Comparison of ENCODE assay signal across 8 cellular contexts in the genomic region with DNA sequence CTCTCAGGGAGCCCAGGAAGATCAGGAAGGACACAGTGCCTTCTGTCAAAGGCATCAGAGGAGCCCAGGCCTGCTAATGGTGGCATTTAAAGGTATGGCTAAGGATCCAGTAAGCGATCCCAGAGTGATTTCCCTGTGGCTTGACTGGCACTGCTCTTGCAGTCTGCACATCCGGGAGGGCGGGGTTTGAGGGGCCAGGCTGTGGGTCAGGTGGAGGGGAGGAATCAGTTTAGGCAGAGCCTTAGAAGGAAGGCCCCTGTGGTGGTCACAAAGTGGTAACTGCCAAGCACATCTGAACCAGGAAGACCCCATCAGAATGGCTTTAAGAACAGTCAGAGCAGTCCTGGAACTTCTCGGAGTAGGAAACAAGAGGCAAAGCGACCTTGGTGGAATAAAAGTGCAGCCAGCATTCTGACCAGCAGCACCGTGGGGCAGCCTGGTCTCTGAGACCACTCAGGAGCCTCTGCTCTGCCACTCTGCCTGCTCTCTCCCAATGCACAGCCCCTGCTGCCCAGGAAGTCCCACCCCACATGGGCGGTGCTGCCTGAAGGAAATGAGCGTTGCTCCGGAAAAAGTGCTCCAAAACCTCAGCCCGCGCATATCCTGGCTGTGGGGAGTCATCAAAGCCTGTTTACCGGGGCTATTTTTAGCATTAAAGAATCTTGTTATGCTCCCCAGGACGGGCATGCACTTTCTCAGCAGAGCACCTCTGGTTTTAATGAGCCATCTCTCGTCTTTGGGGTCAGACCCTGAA. TPM values are rescaled to one million over a fixed set of nuclear protein-coding genes. Genes with fewer than 3 reads are reported as not detected.
DNase-seq lines count a peak whose midpoint lies in the region; ATAC-seq and TF ChIP-seq lines count a peak whose summit lies in the region.

No MANE protein-coding gene starts in this region.

- peak overlapping the region; percentile 86 to 96 (median 92) for H3K27ac Mint-ChIP-seq in CD4-positive, alpha-beta memory T cell
- no peak overlapping the region for H3K27ac Mint-ChIP-seq in type B pancreatic cell

- H3K27me3 ChIP-seq in CD4-positive, alpha-beta memory T cell (ENCODE audit: insufficient read depth, low read length), result no peaks in the 10 kb centered on the region
- H3K27me3 ChIP-seq in esophagus (ENCODE audit: control insufficient read depth in 1 of 2, insufficient read depth in 2 of 2, low read length in 2 of 2), result no peaks in the 10 kb centered on the region

- peak; percentile 74 to 82 (median 77) for DNase-seq in CD4-positive, alpha-beta memory T cell
- DNase-seq in activated CD8-positive, alpha-beta memory T cell treated with anti-CD3 and anti-CD28 coated beads for 4 hours (ENCODE audit: low read depth in 2 of 2), result peak; percentile 18 to 28
- DNase-seq in stimulated activated CD4-positive, alpha-beta T cell treated with anti-CD3 and anti-CD28 coated beads, Interleukin-1b, Interleukin-23, amount 100 ng/mL, for 1 hour (ENCODE audit: low read depth in 2 of 2), result peak; percentile 11 to 19
- DNase-seq in D341Med (ENCODE audit: low spot score) (no peak), type B pancreatic cell (ENCODE audit: extremely low spot score, unreplicated experiment) (no peak), hippocampal formation (lab: John Stamatoyannopoulos, UW) (no peak)

- peak overlapping the region; percentile 27 for H3K27ac ChIP-seq in CD4-positive, alpha-beta memory T cell (ENCODE audit: low read depth, low read length)
- H3K27ac ChIP-seq in esophagus (ENCODE audit: low read depth in 2 of 2, low read length in 1 of 2), result peak overlapping the region; percentile 11 to 17

- POLR2A ChIA-PET in CD4-positive, alpha-beta memory T cell (lab: Charles Lee; ENCODE audit: partially characterized antibody), result interaction anchor here (1.4 to 2.1 kb wide), 2 partner anchors 47 to 54 kb away, joined by 5 read pairs; a partner anchor contains a TSS

- H3K36me3 ChIP-seq in CD4-positive, alpha-beta memory T cell (ENCODE audit: insufficient read depth, low read length), result no peaks in the 10 kb centered on the region
- peaks cover 0 to 29% of the 10 kb centered on the region in 2 donors for H3K36me3 ChIP-seq in esophagus (ENCODE audit: control insufficient read depth in 2 of 2, insufficient read depth in 2 of 2, low read length in 1 of 2)

- no peaks in the 10 kb centered on the region for H3K9me3 ChIP-seq in CD4-positive, alpha-beta memory T cell (ENCODE audit: control insufficient read depth in 1 of 2, low read length in 2 of 2)
- no peaks in the 10 kb centered on the region for H3K9me3 ChIP-seq in esophagus (ENCODE audit: control insufficient read depth in 2 of 2, insufficient read depth in 1 of 2, low read depth in 1 of 2, low read length in 1 of 2)

- H3K4me1 Mint-ChIP-seq in CD4-positive, alpha-beta memory T cell, result peaks cover 47 to 86% (median 70%) of the 10 kb centered on the region in 4 donors
- H3K4me1 Mint-ChIP-seq in type B pancreatic cell (ENCODE audit: unreplicated experiment), result no peaks in the 10 kb centered on the region

- intact Hi-C loops in CD4-positive, alpha-beta memory T cell (cut with micrococcal nuclease), result loop anchor here (1.0 to 2.0 kb wide), 2 partner anchors 14 to 53 kb away; no protein-coding TSS in a partner anchor

- H3K36me3 Mint-ChIP-seq in CD4-positive, alpha-beta memory T cell, result no peaks in the 10 kb centered on the region
- H3K36me3 Mint-ChIP-seq in type B pancreatic cell, result peaks cover 15% of the 10 kb centered on the region

- H3K4me3 ChIP-seq in CD4-positive, alpha-beta memory T cell (ENCODE audit: low read length in 2 of 2), result peak overlapping the region; percentile 5 to 37
- no peak overlapping the region for H3K4me3 ChIP-seq in esophagus (ENCODE audit: low read depth in 1 of 2, low read length in 2 of 2)

- no peaks in the 10 kb centered on the region for H3K9me3 Mint-ChIP-seq in CD4-positive, alpha-beta memory T cell
- no peaks in the 10 kb centered on the region for H3K9me3 Mint-ChIP-seq in type B pancreatic cell

- WGBS in esophagus, 2 donors, result 68 to 70% methylated on average over 14 of the region's 14 CpGs

- peak overlapping the region; percentile 78 to 95 (median 86) for H3K4me3 Mint-ChIP-seq in CD4-positive, alpha-beta memory T cell
- no peak overlapping the region for H3K4me3 Mint-ChIP-seq in type B pancreatic cell

- H3K27me3 Mint-ChIP-seq in CD4-positive, alpha-beta memory T cell, result no peaks in the 10 kb centered on the region
- H3K27me3 Mint-ChIP-seq in type B pancreatic cell, result no peaks in the 10 kb centered on the region

- ATAC-seq in HG03139 (IDR thresholded peaks at IDR 0.05; ENCODE audit: unreplicated experiment), result no peak

- peaks cover 55% of the 10 kb centered on the region for H3K4me1 ChIP-seq in CD4-positive, alpha-beta memory T cell (ENCODE audit: insufficient read depth, low read length)
- peaks cover 2 to 5% of the 10 kb centered on the region in 2 donors for H3K4me1 ChIP-seq in esophagus (ENCODE audit: control insufficient read depth in 2 of 2, insufficient read depth in 2 of 2, low read length in 1 of 2)

- TF ChIP-seq CTCF in type B pancreatic cell (conservative IDR thresholded peaks at IDR 0.05), result no peak

- CTCF ChIA-PET in CD4-positive, alpha-beta memory T cell (lab: Charles Lee; ENCODE audit: partially characterized antibody), result interaction anchor here (1.0 kb wide), 1 partner anchor 12 kb away, joined by 6 read pairs; no protein-coding TSS in a partner anchor

RNA-seq across cellular contexts. Expression of a gene that starts 54.4 kb away (rescaled TPM):
- total RNA-seq in CD4-positive, alpha-beta memory T cell, result 1 to 10 TPM; 2.3 to 2.7 TPM
- under 1 TPM in 1 of 2 donors, not detected in 1; 0.40 TPM for polyA plus RNA-seq in CD4-positive, alpha-beta memory T cell
- 10 to 100 TPM; 24.7 to 47.4 TPM for polyA plus RNA-seq in esophagus
- total RNA-seq in type B pancreatic cell (ENCODE audit: low replicate concordance), result 59.8 and 362 TPM in 2 replicates

Comparison
In these comparisons a context has a peak if more than half of its experiments do, and no peak if none do; other contexts are left out.
1. DNase-seq: peak in CD4-positive, alpha-beta memory T cell (5 of 5), activated CD8-positive, alpha-beta memory T cell treated with anti-CD3 and anti-CD28 coated beads for 4 hours (2 of 2) and stimulated activated CD4-positive, alpha-beta T cell treated with anti-CD3 and anti-CD28 coated beads, Interleukin-1b, Interleukin-23, amount 100 ng/mL, for 1 hour (2 of 2); none in D341Med (single experiment), type B pancreatic cell (single experiment) and hippocampal formation (0 of 2).
2. H3K4me3 ChIP-seq: peak in CD4-positive, alpha-beta memory T cell (2 of 2); none in esophagus (0 of 2).
3. RNA of a gene that starts 54.4 kb away (total RNA-seq): 59.8 to 362 TPM in type B pancreatic cell; 2.3 to 2.7 TPM in CD4-positive, alpha-beta memory T cell; every median in the first group is over 10 times any median in the second.